ENCODE assay signal across 21 cellular contexts in the genomic region with DNA sequence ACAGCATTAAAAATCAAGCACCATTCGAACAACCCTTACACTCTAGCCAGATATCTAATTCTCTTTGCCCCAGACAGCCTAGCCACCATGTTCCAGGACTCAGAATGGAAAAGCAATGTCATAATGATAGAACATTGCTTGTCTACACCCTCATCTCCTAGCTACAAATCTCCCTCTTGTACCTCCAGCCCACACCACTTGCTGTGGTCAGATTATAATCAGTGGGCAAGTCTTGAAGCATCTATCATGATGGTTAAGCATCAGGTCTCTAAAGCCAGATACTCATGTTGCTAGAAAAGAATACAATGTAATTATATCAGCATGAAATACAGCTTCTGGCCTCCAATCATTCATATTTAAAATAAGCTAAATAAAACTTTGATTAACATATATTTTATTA.
DNase-seq lines count a peak whose midpoint lies in the region; ATAC-seq, FAIRE-seq and TF ChIP-seq lines count a peak whose summit lies in the region.
"Had no signal": no experiment of that assay in that cellular context is flagged by ENCODE, and none has a peak within 500 bp of the region (broad histone marks: within the 10 kb centered on the region; RNA-seq: fewer than 3 reads in every experiment).

No MANE protein-coding gene starts in this region.

- no peak for TF ChIP-seq EP300 in SK-N-SH (IDR thresholded peaks at IDR 0.05; ENCODE audit: borderline replicate concordance in 1 of 2, low read depth in 1 of 2, low read length in 1 of 2)
- no peak for TF ChIP-seq EP300 in H1 (IDR thresholded peaks at IDR 0.05; ENCODE audit: borderline replicate concordance in 1 of 2, low read depth in 2 of 2, low read length in 2 of 2)

- H3K23ac ChIP-seq in H1 (ENCODE audit: insufficient read length), result no peak overlapping the region

- H3K9me3 ChIP-seq in SK-N-SH (no peaks in the 10 kb centered on the region), H1 (ENCODE audit: insufficient read depth in 2 of 2, low read depth in 1 of 2, low read length in 1 of 2) (peaks cover 0 to 3% of the 10 kb centered on the region in 2 experiments; a peak in 1 of 4 replicates), osteoblast (ENCODE audit: low read depth, low read length) (no peaks in the 10 kb centered on the region)
- H3K9me3 ChIP-seq: BLaER1, Caco-2 had no signal

- no peak overlapping the region for H3K9ac ChIP-seq in SK-N-SH
- no peak overlapping the region for H3K9ac ChIP-seq in H1 (replicated peaks in 1 of 4; ENCODE audit: extremely low read depth in 1 of 4, low read depth in 3 of 4, low read length in 3 of 4)
- H3K9ac ChIP-seq: BLaER1 had no signal

- H3K4ac ChIP-seq in H1 (replicated peaks; ENCODE audit: insufficient read length, low read depth, low read length), result no peak overlapping the region

- H3K79me1 ChIP-seq in H1 (ENCODE audit: low read depth, low read length), result no peaks in the 10 kb centered on the region

- H3K27ac Mint-ChIP-seq in T-helper 2 cell treated with Interferon-gamma antibody and Interleukin-4, amounts not matched to agents 5 μg/mL and 100 μg/mL, for 36 hours, result no peak overlapping the region
- H3K27ac Mint-ChIP-seq: B cell; CD4-positive, CD25-positive, alpha-beta regulatory T cell; CD8-positive, alpha-beta T cell; GM23338 had no signal

- H2AFZ ChIP-seq in SK-N-SH (ENCODE audit: low read depth) (no peak overlapping the region; the same call in 1 of the 2 replicates), H1 (ENCODE audit: low read length) (no peak overlapping the region), osteoblast (ENCODE audit: low read length) (no peak overlapping the region)
- H2AFZ ChIP-seq: GM23338 had no signal

- TF ChIP-seq CTCF in SK-N-SH (IDR thresholded peaks at IDR 0.05) (no peak), H1 (IDR thresholded peaks at IDR 0.05; ENCODE audit: control extremely low read depth in 1 of 3, insufficient read depth in 1 of 3, low read depth in 1 of 3, low read length in 3 of 3) (no peak), osteoblast (IDR thresholded peaks at IDR 0.05; ENCODE audit: extremely low read depth, low read depth, low read length) (no peak)

- H3K36me3 Mint-ChIP-seq in T-helper 2 cell treated with Interferon-gamma antibody and Interleukin-4, amounts not matched to agents 5 μg/mL and 100 μg/mL, for 36 hours (ENCODE audit: low read depth), result no peaks in the 10 kb centered on the region
- H3K36me3 Mint-ChIP-seq: CD4-positive, CD25-positive, alpha-beta regulatory T cell; CD8-positive, alpha-beta T cell had no signal

- H3K4me3 Mint-ChIP-seq in T-helper 2 cell treated with Interferon-gamma antibody and Interleukin-4, amounts not matched to agents 5 μg/mL and 100 μg/mL, for 36 hours, result no peak overlapping the region
- H3K4me3 Mint-ChIP-seq: B cell; CD4-positive, CD25-positive, alpha-beta regulatory T cell; CD8-positive, alpha-beta T cell; GM23338 had no signal

- H3K79me2 ChIP-seq in SK-N-SH (ENCODE audit: insufficient read depth) (no peaks in the 10 kb centered on the region), H1 (ENCODE audit: control insufficient read depth in 1 of 2, insufficient read depth in 2 of 2, low read length in 2 of 2) (no peaks in the 10 kb centered on the region), osteoblast (ENCODE audit: insufficient read depth, low read length) (no peaks in the 10 kb centered on the region)

- H3F3A ChIP-seq in SK-N-SH (replicated peaks; ENCODE audit: insufficient read depth), result no peaks in the 10 kb centered on the region

- no peak for TF ChIP-seq RAD21 in SK-N-SH (IDR thresholded peaks at IDR 0.05; ENCODE audit: low read length)
- TF ChIP-seq RAD21 in H1 (IDR thresholded peaks at IDR 0.05 in 1 of 2, conservative IDR thresholded peaks at IDR 0.05 in 1 of 2; ENCODE audit: low read depth in 2 of 2, low read length in 2 of 2), result no peak

- H4K5ac ChIP-seq in H1 (ENCODE audit: insufficient read length, low read depth, low read length), result no peak overlapping the region

- no peak for TF ChIP-seq POLR2A in GM12891 (IDR thresholded peaks at IDR 0.05; ENCODE audit: low read depth, low read length)
- no peak for TF ChIP-seq POLR2A in H1 (IDR thresholded peaks at IDR 0.05; ENCODE audit: control extremely low read depth in 1 of 2, low read depth in 2 of 2, low read length in 2 of 2)

- H3K4me2 ChIP-seq in SK-N-SH (no peak overlapping the region), H1 (ENCODE audit: insufficient read depth in 1 of 2, low read depth in 2 of 2, low read length in 2 of 2) (no peak overlapping the region), osteoblast (ENCODE audit: insufficient read depth, low read length) (no peak overlapping the region)
- H3K4me2 ChIP-seq: BLaER1, GM23338 had no signal

- H3K4me1 ChIP-seq in SK-N-SH (ENCODE audit: control insufficient read depth in 1 of 2, insufficient read depth in 2 of 2, low read depth in 1 of 2, low read length in 1 of 2) (no peaks in the 10 kb centered on the region; a peak in 2 of 4 replicates), H1 (replicated peaks in 1 of 4; ENCODE audit: control insufficient read depth in 3 of 4, insufficient read depth in 4 of 4, low read length in 3 of 4) (no peaks in the 10 kb centered on the region), osteoblast (ENCODE audit: insufficient read depth, low read length) (no peaks in the 10 kb centered on the region)
- H3K4me1 ChIP-seq: BLaER1, Caco-2 had no signal

- H3K27ac ChIP-seq in SK-N-SH (ENCODE audit: low read depth in 2 of 2, low read length in 1 of 2) (no peak overlapping the region), H1 (ENCODE audit: low read depth, low read length) (no peak overlapping the region), osteoblast (ENCODE audit: low read depth, low read length) (no peak overlapping the region)
- H3K27ac ChIP-seq: 22Rv1, BLaER1, C4-2B had no signal

- no peak overlapping the region for H4K8ac ChIP-seq in H1 (ENCODE audit: extremely low read depth, insufficient read depth, low read length)

- H3K9me3 Mint-ChIP-seq in T-helper 2 cell treated with Interferon-gamma antibody and Interleukin-4, amounts not matched to agents 5 μg/mL and 100 μg/mL, for 36 hours, result no peaks in the 10 kb centered on the region
- H3K9me3 Mint-ChIP-seq: CD8-positive, alpha-beta T cell; GM23338 had no signal

- no peaks in the 10 kb centered on the region for H3K27me3 ChIP-seq in SK-N-SH (ENCODE audit: insufficient read depth)
- H3K27me3 ChIP-seq in H1 (replicated peaks in 1 of 4; ENCODE audit: control insufficient read depth in 3 of 4, extremely low read depth in 1 of 4, insufficient read depth in 3 of 4, low read length in 3 of 4), result peaks cover 0 to 2% (median 0%) of the 10 kb centered on the region in 4 experiments; a peak in 1 of 7 replicates
- no peaks in the 10 kb centered on the region for H3K27me3 ChIP-seq in osteoblast (ENCODE audit: insufficient read depth, low read length)
- H3K27me3 ChIP-seq: BLaER1 had no signal

- no peak overlapping the region for H4K91ac ChIP-seq in H1 (replicated peaks; ENCODE audit: insufficient read length, low read length)

- H2BK20ac ChIP-seq in H1 (ENCODE audit: low read length), result 0 out of 2 replicates have a peak overlapping the region, but pooled peaks have one; percentile 5

- H3K56ac ChIP-seq in H1 (replicated peaks; ENCODE audit: insufficient read length, low read depth, low read length), result no peak overlapping the region

- H2BK120ac ChIP-seq in H1 (replicated peaks; ENCODE audit: low read depth, low read length), result no peak overlapping the region

- H2BK12ac ChIP-seq in H1 (ENCODE audit: low read depth, low read length), result no peak overlapping the region; the same call in 1 of the 2 replicates

- no peak overlapping the region for H2AK5ac ChIP-seq in H1 (ENCODE audit: low read depth, low read length)

- 85% methylated on average over 1 of the region's 1 CpG for WGBS in SK-N-SH (ENCODE audit: low lambda C conversion rate)
- 90% methylated on average over 1 of the region's 1 CpG; no CpG with 5 or more reads in 1 of the 2 experiments for WGBS in H1 (ENCODE audit: extremely low coverage in 1 of 2, insufficient coverage in 1 of 2, insufficient read length in 1 of 2, insufficient replicate concordance in 2 of 2, low coverage in 1 of 2, low lambda C conversion rate in 2 of 2, missing lambda C conversion rate in 1 of 2), 2 experiments

- peak; percentile 38 for FAIRE-seq in GM12891 (lab: Jason Lieb, UNC)
- no peak for FAIRE-seq in H1 (lab: Jason Lieb, UNC)
- FAIRE-seq: A204.1, H54 had no signal

- no peaks in the 10 kb centered on the region for H3K9me2 ChIP-seq in SK-N-SH

- no peak overlapping the region for H3K14ac ChIP-seq in H1 (ENCODE audit: insufficient read length)

- H3K18ac ChIP-seq in H1 (ENCODE audit: extremely low read depth, low read length), result no peak overlapping the region

- H4K20me1 ChIP-seq in SK-N-SH (ENCODE audit: insufficient read depth) (no peaks in the 10 kb centered on the region), H1 (replicated peaks in 1 of 2; ENCODE audit: control insufficient read depth in 1 of 2, insufficient read depth in 2 of 2, low read length in 2 of 2) (no peaks in the 10 kb centered on the region), osteoblast (ENCODE audit: insufficient read depth, low read length) (no peaks in the 10 kb centered on the region)
- H4K20me1 ChIP-seq: BLaER1 had no signal

- CTCF ChIA-PET in SK-N-SH (lab: Yijun Ruan, JAX) (interaction anchor here (0.6 to 2.4 kb wide), 4 partner anchors 19 to 405 kb away, joined by 3 to 7 read pairs (median 4); no protein-coding TSS in a partner anchor), H1 (lab: Charles Lee; ENCODE audit: partially characterized antibody) (interaction anchor here (0.7 to 1.4 kb wide), 2 partner anchors 16 to 42 kb away, joined by 3 read pairs; no protein-coding TSS in a partner anchor)

- no peak for DNase-seq in SK-N-SH
- DNase-seq in GM12891 (ENCODE audit: insufficient read length, low spot score), result no peak
- peak; percentile 9 for DNase-seq in T-helper 2 cell treated with Interferon-gamma antibody and Interleukin-4, amounts not matched to agents 5 μg/mL and 100 μg/mL, for 36 hours (ENCODE audit: low spot score)
- no peak for DNase-seq in H1 (ENCODE audit: low read depth in 1 of 2, low spot score in 2 of 2)
- DNase-seq in dedifferentiated amniotic fluid mesenchymal stem cell (ENCODE audit: extremely low spot score), result no peak
- DNase-seq in osteoblast (ENCODE audit: insufficient read length, low spot score, missing footprints), result no peak
- no peak for DNase-seq in NCI-H748 (lab: John Stamatoyannopoulos, UW; ENCODE audit: unreplicated experiment)
- DNase-seq: Caco-2; CD4-positive, CD25-positive, alpha-beta regulatory T cell; CD8-positive, alpha-beta T cell; DMS153; DND-41; HCEC 1CT had no signal

- no peaks in the 10 kb centered on the region for H3K27me3 Mint-ChIP-seq in T-helper 2 cell treated with Interferon-gamma antibody and Interleukin-4, amounts not matched to agents 5 μg/mL and 100 μg/mL, for 36 hours (ENCODE audit: low read depth)
- H3K27me3 Mint-ChIP-seq: B cell had no signal

- no peaks in the 10 kb centered on the region for H3K36me3 ChIP-seq in SK-N-SH (replicated peaks in 1 of 2; ENCODE audit: control insufficient read depth in 1 of 2, insufficient read depth in 2 of 2, low read length in 1 of 2)
- H3K36me3 ChIP-seq in H1 (ENCODE audit: control insufficient read depth in 2 of 4, insufficient read depth in 4 of 4, low read length in 3 of 4), result no peaks in the 10 kb centered on the region
- no peaks in the 10 kb centered on the region for H3K36me3 ChIP-seq in osteoblast (ENCODE audit: insufficient read depth, low read length)
- H3K36me3 ChIP-seq: BLaER1 had no signal

- POLR2A ChIA-PET in SK-N-SH (lab: Yijun Ruan, JAX), result no interaction called here
- POLR2A ChIA-PET in H1 (lab: Charles Lee; ENCODE audit: partially characterized antibody), result no interaction called here

- no peak overlapping the region for H2BK5ac ChIP-seq in H1 (ENCODE audit: low read depth, low read length)

- H3K4me3 ChIP-seq in SK-N-SH (ENCODE audit: low read depth in 2 of 2, low read length in 1 of 2), result no peak overlapping the region
- no peak overlapping the region for H3K4me3 ChIP-seq in H1 (ENCODE audit: extremely low read depth in 1 of 4, insufficient read depth in 2 of 4, low read depth in 3 of 4, low read length in 4 of 4)
- no peak overlapping the region for H3K4me3 ChIP-seq in osteoblast (ENCODE audit: insufficient read depth, low read length)
- H3K4me3 ChIP-seq: BLaER1, GM23338 had no signal

- no peak; the same call in 1 of the 3 replicates for ATAC-seq in SK-N-SH treated with all-trans-retinoic acid at 6 μM for 48 hours
- ATAC-seq: CD8-positive, alpha-beta T cell; GM23338 had no signal

- no peak overlapping the region for H2BK15ac ChIP-seq in H1 (ENCODE audit: low read length)

- no peaks in the 10 kb centered on the region for H3K23me2 ChIP-seq in H1 (ENCODE audit: low read depth, low read length)

- H3K4me1 Mint-ChIP-seq in T-helper 2 cell treated with Interferon-gamma antibody and Interleukin-4, amounts not matched to agents 5 μg/mL and 100 μg/mL, for 36 hours (ENCODE audit: low read depth), result no peaks in the 10 kb centered on the region
- H3K4me1 Mint-ChIP-seq: B cell had no signal
